ENCODE assay signal across 1 cellular context in genomic region chr12:131950182-131950913, GRCh38.
TF ChIP-seq lines count a peak whose summit lies in the region.

No MANE protein-coding gene starts in this region.

TF ChIP-seq in H1, 55 proteins besides CTCF, POLR2A, EP300 and RAD21 (continued from another document):
- TF ChIP-seq MAX (IDR thresholded peaks at IDR 0.05) (no peak; the same call in 1 of the 2 replicates), CHD7 (IDR thresholded peaks at IDR 0.05; ENCODE audit: insufficient replicate concordance, low read length) (no peak), SIX5 (IDR thresholded peaks at IDR 0.05; ENCODE audit: low read depth, low read length) (no peak), TBP (IDR thresholded peaks at IDR 0.05; ENCODE audit: low read depth, low read length) (no peak), TAF7 (optimal IDR thresholded peaks at IDR 0.05; ENCODE audit: borderline replicate concordance, low read depth, low read length) (no peak), RBBP5 (IDR thresholded peaks at IDR 0.05; ENCODE audit: borderline replicate concordance, low read depth, low read length) (no peak), ATF2 (IDR thresholded peaks at IDR 0.05; ENCODE audit: low read length) (no peak), JUN (IDR thresholded peaks at IDR 0.05; ENCODE audit: low read depth, low read length) (no peak), EZH2 (IDR thresholded peaks at IDR 0.05; ENCODE audit: low read depth, low read length, severe bottlenecking) (no peak), CREB1 (IDR thresholded peaks at IDR 0.05) (peak; percentile 56), BCL11A (IDR thresholded peaks at IDR 0.05; ENCODE audit: low read depth in 2 of 2, low read length in 2 of 2) (no peak), FOSL1 (IDR thresholded peaks at IDR 0.05; ENCODE audit: insufficient read depth, low read depth, low read length) (no peak), GTF2F1 (IDR thresholded peaks at IDR 0.05; ENCODE audit: borderline replicate concordance, low read depth, low read length) (no peak), ASH2L (IDR thresholded peaks at IDR 0.05; ENCODE audit: low read length) (peak; percentile 45), BACH1 (IDR thresholded peaks at IDR 0.05; ENCODE audit: low read length) (no peak), SAP30 (IDR thresholded peaks at IDR 0.05; ENCODE audit: insufficient read depth, insufficient replicate concordance, low read length) (peak; percentile 35), EGR1 (IDR thresholded peaks at IDR 0.05; ENCODE audit: borderline replicate concordance, low read depth, low read length) (no peak), KDM1A (IDR thresholded peaks at IDR 0.05; ENCODE audit: borderline replicate concordance, low read length) (no peak), RXRA (IDR thresholded peaks at IDR 0.05; ENCODE audit: insufficient read depth, low read depth, low read length) (no peak), HDAC2 (IDR thresholded peaks at IDR 0.05; ENCODE audit: borderline replicate concordance in 1 of 2, low read depth in 2 of 2, low read length in 2 of 2) (no peak; a peak in 1 of 4 replicates), KDM4A (IDR thresholded peaks at IDR 0.05; ENCODE audit: low read depth, low read length, severe bottlenecking) (peak; percentile 88), JUND (IDR thresholded peaks at IDR 0.05; ENCODE audit: low read length) (no peak), SUZ12 (IDR thresholded peaks at IDR 0.05; ENCODE audit: low read length) (no peak), CTBP2 (IDR thresholded peaks at IDR 0.05; ENCODE audit: borderline replicate concordance, insufficient read depth, insufficient read length, low read length) (no peak), CEBPB (IDR thresholded peaks at IDR 0.05; ENCODE audit: low read depth, low read length) (no peak), SRF (IDR thresholded peaks at IDR 0.05; ENCODE audit: low read depth, low read length) (no peak), CBX5 (IDR thresholded peaks at IDR 0.05; ENCODE audit: low read depth, low read length) (no peak)
